ENCODE assay signal across 11 cellular contexts in genomic region chr2:232854082-232854481, GRCh38. TPM values are rescaled to one million over a fixed set of nuclear protein-coding genes. Genes with fewer than 3 reads are reported as not detected.
DNase-seq lines count a peak whose midpoint lies in the region; ATAC-seq, FAIRE-seq and TF ChIP-seq lines count a peak whose summit lies in the region.
"Had no signal": no experiment of that assay in that cellular context is flagged by ENCODE, and none has a peak within 500 bp of the region (broad histone marks: within the 10 kb centered on the region; RNA-seq: fewer than 3 reads in every experiment).

No MANE protein-coding gene starts in this region.

- no peaks in the 10 kb centered on the region for H3K79me2 ChIP-seq in astrocyte (ENCODE audit: insufficient read depth, low read length)
- H3K79me2 ChIP-seq in keratinocyte (ENCODE audit: control insufficient read depth, insufficient read depth, low read length) = no peaks in the 10 kb centered on the region

- H3K27me3 ChIP-seq in astrocyte (ENCODE audit: insufficient read depth, low read length) (no peaks in the 10 kb centered on the region), keratinocyte (ENCODE audit: control insufficient read depth, extremely low read depth, insufficient read depth, low read length) (no peaks in the 10 kb centered on the region)
- H3K27me3 ChIP-seq: adrenal gland, uterus had no signal

- H3K4me2 ChIP-seq in astrocyte (ENCODE audit: low read length) (peak overlapping the region; percentile 4), keratinocyte (ENCODE audit: control insufficient read depth, extremely low read depth, insufficient read depth, low read depth, low read length) (no peak overlapping the region)

- H3K27me3 Mint-ChIP-seq in astrocyte (ENCODE audit: low read depth, unreplicated experiment) = no peaks in the 10 kb centered on the region

- ATAC-seq in left cardiac atrium = peak in 1 of 2 donors; percentile 42
- ATAC-seq in Right ventricle myocardium superior (ENCODE audit: poor library complexity) = no peak

- dilution Hi-C loops in keratinocyte (cut with MboI; ENCODE audit: extremely low pct_ligation_motif_present, low sequenced_read_pairs) = loop anchor here (25.0 kb wide), 1 partner anchor 383 kb away; no protein-coding TSS in a partner anchor

- H3K27ac ChIP-seq in astrocyte (ENCODE audit: low read depth, low read length) (peak overlapping the region; percentile 3), keratinocyte (ENCODE audit: control insufficient read depth, insufficient read depth, low read length) (no peak overlapping the region)
- H3K27ac ChIP-seq: uterus had no signal

- intact Hi-C loops in left cardiac atrium (cut with DNase I) (loop anchor here (5.0 to 10.0 kb wide), 3 partner anchors 201 to 398 kb away; partner anchors contain the start of gene ATG16L1 (in 1 of the 2)), Right ventricle myocardium superior (cut with DNase I) (loop anchor here (10.0 kb wide), 1 partner anchor 401 kb away; the partner anchor contains the start of gene ATG16L1)

- no peak overlapping the region for H3K9ac ChIP-seq in astrocyte (ENCODE audit: low read length)
- H3K9ac ChIP-seq in keratinocyte (ENCODE audit: control insufficient read depth, extremely low read depth, insufficient read depth, low read length) = no peak overlapping the region

- peaks cover 5% of the 10 kb centered on the region for H4K20me1 ChIP-seq in astrocyte (ENCODE audit: insufficient read depth, low read length)
- no peaks in the 10 kb centered on the region for H4K20me1 ChIP-seq in keratinocyte (ENCODE audit: control insufficient read depth, extremely low read depth, insufficient read depth, low read length)

- no peaks in the 10 kb centered on the region for H3K9me3 ChIP-seq in astrocyte (ENCODE audit: insufficient read depth, low read depth, low read length)
- H3K9me3 ChIP-seq in keratinocyte (ENCODE audit: control insufficient read depth, low read depth, low read length) = no peaks in the 10 kb centered on the region
- H3K9me3 ChIP-seq: adrenal gland, uterus had no signal

- no peak for TF ChIP-seq CTCF in astrocyte (IDR thresholded peaks at IDR 0.05; ENCODE audit: insufficient read depth, low read depth, low read length)
- no peak for TF ChIP-seq CTCF in keratinocyte (optimal IDR thresholded peaks at IDR 0.05 in 1 of 3, IDR thresholded peaks at IDR 0.05 in 1 of 3, conservative IDR thresholded peaks at IDR 0.05 in 1 of 3; ENCODE audit: extremely low read depth in 1 of 3, insufficient read depth in 2 of 3, low read length in 3 of 3)

- H2AFZ ChIP-seq in astrocyte (ENCODE audit: low read depth, low read length) (no peak overlapping the region), keratinocyte (ENCODE audit: control insufficient read depth, low read length) (no peak overlapping the region)

- peaks cover 3% of the 10 kb centered on the region for H3K9me3 Mint-ChIP-seq in astrocyte (ENCODE audit: unreplicated experiment)

- H3K4me3 ChIP-seq in astrocyte (ENCODE audit: insufficient read depth, low read depth, low read length) (no peak overlapping the region), keratinocyte (ENCODE audit: control insufficient read depth in 2 of 3, extremely low read depth in 1 of 3, insufficient read depth in 2 of 3, low read depth in 1 of 3, low read length in 3 of 3) (no peak overlapping the region)
- H3K4me3 ChIP-seq: adrenal gland, uterus had no signal

- H3K4me1 ChIP-seq in astrocyte (ENCODE audit: insufficient read depth, low read length) (peaks cover 14% of the 10 kb centered on the region), keratinocyte (ENCODE audit: control insufficient read depth, extremely low read depth, insufficient read depth, low read length) (peaks cover 8% of the 10 kb centered on the region)
- H3K4me1 ChIP-seq: adrenal gland, uterus had no signal

- H3K4me3 Mint-ChIP-seq in astrocyte (ENCODE audit: unreplicated experiment) = no peak overlapping the region

- H3K9me1 ChIP-seq in keratinocyte (ENCODE audit: control insufficient read depth, extremely low read depth, insufficient read depth, low read length) = no peaks in the 10 kb centered on the region

- H3K36me3 ChIP-seq in astrocyte (ENCODE audit: insufficient read depth, low read length) (peaks cover 22% of the 10 kb centered on the region), keratinocyte (ENCODE audit: control insufficient read depth in 2 of 2, extremely low read depth in 1 of 2, insufficient read depth in 2 of 2, low read length in 2 of 2) (peaks cover 25 to 31% of the 10 kb centered on the region in 2 experiments)
- H3K36me3 ChIP-seq: uterus had no signal

- peaks cover 17% of the 10 kb centered on the region for H3K36me3 Mint-ChIP-seq in astrocyte (ENCODE audit: low read depth, unreplicated experiment)

- no peak for FAIRE-seq in astrocyte (lab: Jason Lieb, UNC)
- FAIRE-seq in keratinocyte (lab: Jason Lieb, UNC) = peak; percentile 51

- DNase-seq in left cardiac atrium (peak; percentile 65), Right ventricle myocardium superior (no peak), astrocyte (ENCODE audit: low read depth) (peak; percentile 89), keratinocyte (ENCODE audit: low read depth, low spot score) (no peak), mucosa of gallbladder (ENCODE audit: low spot score) (no peak), D341Med (ENCODE audit: low spot score) (no peak)
- DNase-seq in stimulated activated CD4-positive, alpha-beta T cell treated with anti-CD3 and anti-CD28 coated beads, Interleukin-4, amount 100 ng/mL, for 24 hours = no peak
- DNase-seq in stimulated activated CD4-positive, alpha-beta T cell treated with anti-CD3 and anti-CD28 coated beads, Interleukin-4, amount 100 ng/mL, for 4 hours = no peak
- DNase-seq: NCI-H1092 treated with DMSO at 0.1 percent for 48 hours, uterus had no signal

- peaks cover 38% of the 10 kb centered on the region for H3K4me1 Mint-ChIP-seq in astrocyte (ENCODE audit: low read depth, unreplicated experiment)

- no peak overlapping the region for H3K27ac Mint-ChIP-seq in astrocyte (ENCODE audit: unreplicated experiment)

RNA-seq across cellular contexts. Expression of gene SNORC, which starts 16.0 kb away (rescaled TPM):
- total RNA-seq in left cardiac atrium (1 to 10 TPM in 1 of 2 donors, under 1 TPM in 1; 0.77 to 1.2 TPM), Right ventricle myocardium superior (0.70 TPM), astrocyte (2.1 and 3.1 TPM in 2 replicates), mucosa of gallbladder (7.7 TPM)
- polyA plus RNA-seq in keratinocyte = 0.66 to 1.3 TPM (median 0.83 TPM) in 3 replicates
- 0.95 TPM for polyA plus RNA-seq in keratinocyte (2011; ENCODE audit: low read depth)
- 0.32 and 0.60 TPM in 2 replicates for polyA plus RNA-seq in keratinocyte (2011; cell fraction: cytosol; rRNA removed)
- 4.0 and 6.6 TPM in 2 replicates for polyA plus RNA-seq in keratinocyte (2011; cell fraction: nucleus; rRNA removed)
- 0.54 and 2.8 TPM in 2 replicates for polyA plus RNA-seq in keratinocyte (2012; ENCODE audit: low replicate concordance)
- 0.66 to 1.8 TPM in 2 of 3 replicates, not detected in the other for polyA minus RNA-seq in keratinocyte
- polyA minus RNA-seq in keratinocyte (2011; cell fraction: cytosol; rRNA and poly(A)+ RNA removed) = 9.2 TPM
- polyA minus RNA-seq in keratinocyte (2011; cell fraction: nucleus; rRNA and poly(A)+ RNA removed) = 4.3 and 6.5 TPM in 2 replicates

Comparison
In these comparisons a context has a peak if more than half of its experiments do, and no peak if none do; other contexts are left out.
1. DNase-seq: peak in left cardiac atrium (single experiment) and astrocyte (single experiment); none in Right ventricle myocardium superior (single experiment), keratinocyte (single experiment), stimulated activated CD4-positive, alpha-beta T cell treated with anti-CD3 and anti-CD28 coated beads, Interleukin-4, amount 100 ng/mL, for 24 hours (single experiment), mucosa of gallbladder (single experiment), stimulated activated CD4-positive, alpha-beta T cell treated with anti-CD3 and anti-CD28 coated beads, Interleukin-4, amount 100 ng/mL, for 4 hours (0 of 2) and D341Med (single experiment).